In genomic region chr2:143110759-143111428, GRCh38 we compare ENCODE assay signal across 8 cellular contexts. TPM values are rescaled to one million over a fixed set of nuclear protein-coding genes. Genes with fewer than 3 reads are reported as not detected.
DNase-seq lines count a peak whose midpoint lies in the region; FAIRE-seq and TF ChIP-seq lines count a peak whose summit lies in the region.

No MANE protein-coding gene starts in this region.

- H3K79me2 ChIP-seq in SK-N-SH (ENCODE audit: insufficient read depth): no peaks in the 10 kb centered on the region

- H3K27me3 Mint-ChIP-seq in activated naive CD4-positive, alpha-beta T cell treated with anti-CD3 and anti-CD28 coated beads, Interleukin-2, amount 50 U/mL, for 24 hours: no peaks in the 10 kb centered on the region

- 35% methylated on average over 6 of the region's 6 CpGs for WGBS in SK-N-SH (ENCODE audit: low lambda C conversion rate)

- no peaks in the 10 kb centered on the region for H4K20me1 ChIP-seq in SK-N-SH (ENCODE audit: insufficient read depth)

- peaks cover 49% of the 10 kb centered on the region for H3K4me1 Mint-ChIP-seq in activated naive CD4-positive, alpha-beta T cell treated with anti-CD3 and anti-CD28 coated beads, Interleukin-2, amount 50 U/mL, for 24 hours

- H3K27me3 ChIP-seq in GM06990 (replicated peaks; ENCODE audit: control insufficient read depth, insufficient read depth, low read length): no peaks in the 10 kb centered on the region
- no peaks in the 10 kb centered on the region for H3K27me3 ChIP-seq in SK-N-SH (ENCODE audit: insufficient read depth)
- no peaks in the 10 kb centered on the region for H3K27me3 ChIP-seq in cardiac muscle cell

- no peak for TF ChIP-seq EP300 in SK-N-SH (IDR thresholded peaks at IDR 0.05; ENCODE audit: borderline replicate concordance in 1 of 2, low read depth in 1 of 2, low read length in 1 of 2)

- TF ChIP-seq CTCF in GM06990 (IDR thresholded peaks at IDR 0.05; ENCODE audit: insufficient read depth, low read length, poor library complexity, severe bottlenecking) (peak; percentile 63), LNCAP (IDR thresholded peaks at IDR 0.05) (peak; percentile 59), SK-N-SH (IDR thresholded peaks at IDR 0.05) (peak; percentile 83), cardiac muscle cell (IDR thresholded peaks at IDR 0.05; ENCODE audit: low read depth, low read length) (peak; percentile 70)

- H3K36me3 Mint-ChIP-seq in activated naive CD4-positive, alpha-beta T cell treated with anti-CD3 and anti-CD28 coated beads, Interleukin-2, amount 50 U/mL, for 24 hours: no peaks in the 10 kb centered on the region

- H3K36me3 ChIP-seq in GM06990 (ENCODE audit: control insufficient read depth, insufficient read depth, low read length) (no peaks in the 10 kb centered on the region), SK-N-SH (replicated peaks in 1 of 2; ENCODE audit: control insufficient read depth in 1 of 2, insufficient read depth in 2 of 2, low read length in 1 of 2) (no peaks in the 10 kb centered on the region), cardiac muscle cell (no peaks in the 10 kb centered on the region)

- H3K4me3 ChIP-seq in GM06990 (replicated peaks; ENCODE audit: low read depth, low read length) (no peak overlapping the region), SK-N-SH (ENCODE audit: low read depth in 2 of 2, low read length in 1 of 2) (no peak overlapping the region; a peak in 1 of 4 replicates), cardiac muscle cell (no peak overlapping the region)

- DNase-seq in GM06990 (ENCODE audit: extremely low read depth, insufficient read length): peak; percentile 25
- peak; percentile 4 for DNase-seq in H54 (ENCODE audit: insufficient read length, low spot score)
- peak; percentile 38 for DNase-seq in SK-N-SH
- DNase-seq in cardiac muscle cell (ENCODE audit: low read depth in 1 of 2, low spot score in 1 of 2): peak; percentile 78 to 83
- DNase-seq in renal cortical epithelial cell (ENCODE audit: low read depth): peak; percentile 57
- no peak for DNase-seq in mesenteric fat pad (ENCODE audit: low spot score)

- H3K4me1 ChIP-seq in SK-N-SH (ENCODE audit: control insufficient read depth in 1 of 2, insufficient read depth in 2 of 2, low read depth in 1 of 2, low read length in 1 of 2) (no peaks in the 10 kb centered on the region), cardiac muscle cell (ENCODE audit: low read depth) (no peaks in the 10 kb centered on the region)

- peak overlapping the region; percentile 80 for H3K4me3 Mint-ChIP-seq in activated naive CD4-positive, alpha-beta T cell treated with anti-CD3 and anti-CD28 coated beads, Interleukin-2, amount 50 U/mL, for 24 hours

- H3K4me2 ChIP-seq in SK-N-SH: no peak overlapping the region

- H3K9me3 ChIP-seq in SK-N-SH (no peaks in the 10 kb centered on the region), cardiac muscle cell (ENCODE audit: low read depth) (no peaks in the 10 kb centered on the region)

- no peaks in the 10 kb centered on the region for H3F3A ChIP-seq in SK-N-SH (replicated peaks; ENCODE audit: insufficient read depth)

- H3K27ac Mint-ChIP-seq in activated naive CD4-positive, alpha-beta T cell treated with anti-CD3 and anti-CD28 coated beads, Interleukin-2, amount 50 U/mL, for 24 hours: peak overlapping the region; percentile 88

- CTCF ChIA-PET in SK-N-SH (lab: Yijun Ruan, JAX): interaction anchor here (0.7 to 3.9 kb wide), 29 partner anchors 11 to 227 kb away, joined by 3 to 27 read pairs (median 5); partner anchors contain the start of gene ARHGAP15

- H3K9me3 Mint-ChIP-seq in activated naive CD4-positive, alpha-beta T cell treated with anti-CD3 and anti-CD28 coated beads, Interleukin-2, amount 50 U/mL, for 24 hours: no peaks in the 10 kb centered on the region

- no peak overlapping the region for H2AFZ ChIP-seq in SK-N-SH (ENCODE audit: low read depth)

- no peaks in the 10 kb centered on the region; the same call in 1 of the 2 replicates for H3K9me2 ChIP-seq in SK-N-SH

- H3K9ac ChIP-seq in SK-N-SH: no peak overlapping the region

- H3K27ac ChIP-seq in SK-N-SH (ENCODE audit: low read depth in 2 of 2, low read length in 1 of 2) (no peak overlapping the region), cardiac muscle cell (no peak overlapping the region)

- POLR2A ChIA-PET in SK-N-SH (lab: Yijun Ruan, JAX): no interaction called here

- FAIRE-seq in H54 (lab: Jason Lieb, UNC): peak; percentile 92

- no peak for TF ChIP-seq POLR2A in H54 (IDR thresholded peaks at IDR 0.05; ENCODE audit: low read depth, low read length)

- TF ChIP-seq RAD21 in SK-N-SH (IDR thresholded peaks at IDR 0.05; ENCODE audit: low read length): peak; percentile 75

TF ChIP-seq in SK-N-SH, 30 proteins besides CTCF, POLR2A, EP300 and RAD21:
- TF ChIP-seq SMC3 (IDR thresholded peaks at IDR 0.05; ENCODE audit: low read depth, low read length) (peak; percentile 59), MXI1 (IDR thresholded peaks at IDR 0.05; ENCODE audit: low read depth, low read length) (no peak)

RNA-seq across cellular contexts. Expression of gene ARHGAP15, which starts 18.3 kb away (rescaled TPM):
- polyA plus RNA-seq in SK-N-SH (2012; rRNA removed) (not detected in 2 replicates), cardiac muscle cell (not detected in 2 replicates)
- 0.01 TPM in 1 of 2 replicates, not detected in the other for polyA plus RNA-seq in SK-N-SH (2012; cell fraction: cytosol; rRNA removed)
- polyA plus RNA-seq in SK-N-SH (2012; cell fraction: nucleus; rRNA removed): not detected in 2 replicates
- total RNA-seq in cardiac muscle cell (not detected in 2 replicates), renal cortical epithelial cell (not detected in 2 replicates), mesenteric fat pad (11.6 TPM)

Comparison
In these comparisons a context has a peak if more than half of its experiments do, and no peak if none do; other contexts are left out.
1. RNA of gene ARHGAP15, which starts 18.3 kb away (total RNA-seq): 11.6 TPM in mesenteric fat pad (single experiment); not detected in cardiac muscle cell and not detected in renal cortical epithelial cell; every median in the first group is over 10 times any median in the second.
2. Peak in every context shown above with its lines, with median percentiles within 50 percentile points of each other: CTCF ChIP-seq.